Comparison of ENCODE assay signal across 1 cellular context in genomic region chr11:3674189-3674588, GRCh38.
A peak's percentile ranks its signal among the peaks of the same experiment; 100 is the strongest.
TF ChIP-seq lines count a peak whose summit lies in the region.

No MANE protein-coding gene starts in this region.

TF ChIP-seq in IMR-90, 13 proteins besides CTCF, POLR2A, EP300 and RAD21:
- no peak for TF ChIP-seq CHD1 (IDR thresholded peaks at IDR 0.05; ENCODE audit: low read depth, low read length)
- no peak for TF ChIP-seq MAFK (IDR thresholded peaks at IDR 0.05; ENCODE audit: low read depth, low read length)
- TF ChIP-seq NFE2L2 (IDR thresholded peaks at IDR 0.05; ENCODE audit: low read depth, low read length) = no peak
- TF ChIP-seq FOS (IDR thresholded peaks at IDR 0.05; ENCODE audit: low read depth, low read length) = peak; percentile 67
- TF ChIP-seq CEBPB (IDR thresholded peaks at IDR 0.05; ENCODE audit: low read depth, low read length) = no peak
- TF ChIP-seq RFX5 (IDR thresholded peaks at IDR 0.05; ENCODE audit: low read depth, low read length) = no peak
- TF ChIP-seq USF2 (IDR thresholded peaks at IDR 0.05; ENCODE audit: low read depth, low read length) = no peak; the same call in 1 of the 2 replicates
